Comparison of ENCODE assay signal across 16 cellular contexts in genomic region chr21:37240978-37241377, GRCh38. TPM values are rescaled to one million over a fixed set of nuclear protein-coding genes. Genes with fewer than 3 reads are reported as not detected.
DNase-seq lines count a peak whose midpoint lies in the region; ATAC-seq and TF ChIP-seq lines count a peak whose summit lies in the region.
"Had no signal": no experiment of that assay in that cellular context is flagged by ENCODE, and none has a peak within 500 bp of the region (broad histone marks: within the 10 kb centered on the region; RNA-seq: fewer than 3 reads in every experiment).

No MANE protein-coding gene starts in this region.

- H3K36me3 Mint-ChIP-seq in CD4-positive, CD25-positive, alpha-beta regulatory T cell = peaks cover 40% of the 10 kb centered on the region
- peaks cover 66% of the 10 kb centered on the region for H3K36me3 Mint-ChIP-seq in CD4-positive, alpha-beta T cell (ENCODE audit: low read depth)
- peaks cover 89% of the 10 kb centered on the region for H3K36me3 Mint-ChIP-seq in activated CD8-positive, alpha-beta T cell treated with anti-CD3 and anti-CD28 coated beads, Interleukin-2, amount 10 ng/mL, durations not matched to agents 7 days and 5 days (ENCODE audit: low read depth)
- H3K36me3 Mint-ChIP-seq in naive B cell = peaks cover 0 to 19% of the 10 kb centered on the region in 2 donors

- no peak for TF ChIP-seq CTCF in CD4-positive, alpha-beta T cell (IDR thresholded peaks at IDR 0.05)

- DNase-seq in CD4-positive, CD25-positive, alpha-beta regulatory T cell = no peak
- DNase-seq in CD4-positive, alpha-beta T cell = no peak
- DNase-seq in activated CD8-positive, alpha-beta T cell treated with anti-CD3 and anti-CD28 coated beads, Interleukin-2, amount 10 ng/mL, durations not matched to agents 7 days and 5 days = no peak
- DNase-seq in naive B cell (no peak), cerebellar nuclear complex (lab: John Stamatoyannopoulos, UW) (no peak)
- DNase-seq: Karpas-422, NCI-H1930, NCI-H2171, NCI-H510A, NCI-H82 had no signal

- intact Hi-C loops in CD4-positive, alpha-beta T cell (cut with DNase I, micrococcal nuclease) = no loop called here

- no peaks in the 10 kb centered on the region for H3K27me3 ChIP-seq in CD4-positive, CD25-positive, alpha-beta regulatory T cell (ENCODE audit: control insufficient read depth, insufficient read depth, low read length)
- H3K27me3 ChIP-seq in CD4-positive, alpha-beta T cell (ENCODE audit: control insufficient read depth, insufficient read depth, low read length) = no peaks in the 10 kb centered on the region

- H3K4me3 Mint-ChIP-seq in CD4-positive, CD25-positive, alpha-beta regulatory T cell = no peak overlapping the region
- H3K4me3 Mint-ChIP-seq in CD4-positive, alpha-beta T cell = no peak overlapping the region
- no peak overlapping the region for H3K4me3 Mint-ChIP-seq in activated CD8-positive, alpha-beta T cell treated with anti-CD3 and anti-CD28 coated beads, Interleukin-2, amount 10 ng/mL, durations not matched to agents 7 days and 5 days
- H3K4me3 Mint-ChIP-seq in naive B cell = no peak overlapping the region

- H3K4me3 ChIP-seq in CD4-positive, CD25-positive, alpha-beta regulatory T cell (ENCODE audit: low read depth, low read length) = no peak overlapping the region
- H3K4me3 ChIP-seq: HAP-1 had no signal

- no peaks in the 10 kb centered on the region for H3K27me3 Mint-ChIP-seq in CD4-positive, CD25-positive, alpha-beta regulatory T cell
- H3K27me3 Mint-ChIP-seq in CD4-positive, alpha-beta T cell = no peaks in the 10 kb centered on the region
- no peaks in the 10 kb centered on the region for H3K27me3 Mint-ChIP-seq in activated CD8-positive, alpha-beta T cell treated with anti-CD3 and anti-CD28 coated beads, Interleukin-2, amount 10 ng/mL, durations not matched to agents 7 days and 5 days (ENCODE audit: low read depth)
- H3K27me3 Mint-ChIP-seq in naive B cell = no peaks in the 10 kb centered on the region

- ATAC-seq in CD4-positive, CD25-positive, alpha-beta regulatory T cell (ENCODE audit: low read depth in 2 of 2) = no peak
- no peak for ATAC-seq in CD4-positive, alpha-beta T cell (ENCODE audit: poor library complexity)
- ATAC-seq in activated CD8-positive, alpha-beta T cell treated with anti-CD3 and anti-CD28 coated beads, Interleukin-2, amount 10 ng/mL, durations not matched to agents 7 days and 5 days = no peak
- no peak for ATAC-seq in naive B cell (ENCODE audit: low read depth in 2 of 2)
- ATAC-seq in GM18519 (IDR thresholded peaks at IDR 0.05; ENCODE audit: low FRiP score, unreplicated experiment) = no peak
- no peak for ATAC-seq in HG02763 (IDR thresholded peaks at IDR 0.05; ENCODE audit: unreplicated experiment)
- ATAC-seq: HepG2, Panc1, Right ventricle myocardium inferior had no signal

- peak overlapping the region in 2 of 3 donors; percentile 38 to 82 for H3K27ac Mint-ChIP-seq in CD4-positive, CD25-positive, alpha-beta regulatory T cell
- H3K27ac Mint-ChIP-seq in CD4-positive, alpha-beta T cell = peak overlapping the region; percentile 36
- H3K27ac Mint-ChIP-seq in activated CD8-positive, alpha-beta T cell treated with anti-CD3 and anti-CD28 coated beads, Interleukin-2, amount 10 ng/mL, durations not matched to agents 7 days and 5 days = peak overlapping the region; percentile 67
- peak overlapping the region in 4 of 6 donors; percentile 20 to 62 (median 51) for H3K27ac Mint-ChIP-seq in naive B cell

- H3K4me1 Mint-ChIP-seq in CD4-positive, CD25-positive, alpha-beta regulatory T cell = peaks cover 16 to 64% (median 39%) of the 10 kb centered on the region in 4 donors
- peaks cover 61% of the 10 kb centered on the region for H3K4me1 Mint-ChIP-seq in CD4-positive, alpha-beta T cell (ENCODE audit: low read depth)
- peaks cover 94% of the 10 kb centered on the region for H3K4me1 Mint-ChIP-seq in activated CD8-positive, alpha-beta T cell treated with anti-CD3 and anti-CD28 coated beads, Interleukin-2, amount 10 ng/mL, durations not matched to agents 7 days and 5 days (ENCODE audit: low read depth)
- H3K4me1 Mint-ChIP-seq in naive B cell = peaks cover 30 to 39% (median 30%) of the 10 kb centered on the region in 3 donors

- POLR2A ChIA-PET in CD4-positive, alpha-beta T cell (lab: Charles Lee) = no interaction called here
- POLR2A ChIA-PET in activated CD8-positive, alpha-beta T cell treated with anti-CD3 and anti-CD28 coated beads, Interleukin-2, amount 10 ng/mL, durations not matched to agents 7 days and 5 days (lab: Charles Lee) = no interaction called here

- no peaks in the 10 kb centered on the region for H3K9me3 Mint-ChIP-seq in CD4-positive, CD25-positive, alpha-beta regulatory T cell
- H3K9me3 Mint-ChIP-seq in CD4-positive, alpha-beta T cell = no peaks in the 10 kb centered on the region
- peaks cover 5% of the 10 kb centered on the region for H3K9me3 Mint-ChIP-seq in activated CD8-positive, alpha-beta T cell treated with anti-CD3 and anti-CD28 coated beads, Interleukin-2, amount 10 ng/mL, durations not matched to agents 7 days and 5 days (ENCODE audit: insufficient read depth)
- no peaks in the 10 kb centered on the region for H3K9me3 Mint-ChIP-seq in naive B cell

- H3K27ac ChIP-seq in CD4-positive, CD25-positive, alpha-beta regulatory T cell (ENCODE audit: insufficient read depth, low read length, poor library complexity, severe bottlenecking) = no peak overlapping the region
- H3K27ac ChIP-seq in CD4-positive, alpha-beta T cell (ENCODE audit: low read depth, low read length) = no peak overlapping the region

- H3K36me3 ChIP-seq in CD4-positive, CD25-positive, alpha-beta regulatory T cell (ENCODE audit: control insufficient read depth, insufficient read depth, low read length) = peaks cover 49% of the 10 kb centered on the region

- CTCF ChIA-PET in CD4-positive, alpha-beta T cell (lab: Charles Lee) = no interaction called here
- CTCF ChIA-PET in activated CD8-positive, alpha-beta T cell treated with anti-CD3 and anti-CD28 coated beads, Interleukin-2, amount 10 ng/mL, durations not matched to agents 7 days and 5 days (lab: Charles Lee) = interaction anchor here (0.7 kb wide), 1 partner anchor 74 kb away, joined by 4 read pairs; no protein-coding TSS in a partner anchor

- H3K9me3 ChIP-seq in CD4-positive, CD25-positive, alpha-beta regulatory T cell (ENCODE audit: control insufficient read depth in 2 of 2, low read length in 2 of 2) = no peaks in the 10 kb centered on the region
- no peaks in the 10 kb centered on the region for H3K9me3 ChIP-seq in CD4-positive, alpha-beta T cell (ENCODE audit: control insufficient read depth, low read length)
- H3K9me3 ChIP-seq: HAP-1 had no signal

- H3K4me1 ChIP-seq in CD4-positive, CD25-positive, alpha-beta regulatory T cell (ENCODE audit: control insufficient read depth, insufficient read depth, low read length, poor library complexity, severe bottlenecking) = peaks cover 23% of the 10 kb centered on the region
- H3K4me1 ChIP-seq: HAP-1 had no signal

RNA-seq across cellular contexts. Expression of gene VPS26C, which starts 26.2 kb away (rescaled TPM):
- 49.4 TPM for total RNA-seq in CD4-positive, CD25-positive, alpha-beta regulatory T cell
- 100 to 1,000 TPM in 1 of 4 donors, 10 to 100 TPM in 3; 84.0 to 104 (median 94.1) TPM for polyA plus RNA-seq in CD4-positive, CD25-positive, alpha-beta regulatory T cell
- 10 to 100 TPM; 31.8 to 36.0 TPM for total RNA-seq in CD4-positive, alpha-beta T cell
- total RNA-seq in activated CD8-positive, alpha-beta T cell treated with anti-CD3 and anti-CD28 coated beads, Interleukin-2, amount 10 ng/mL, durations not matched to agents 7 days and 5 days = 10 to 100 TPM; 96.2 to 98.7 TPM
- polyA plus RNA-seq in naive B cell (ENCODE audit: low read depth in 6 of 6) = 10 to 100 TPM; 46.1 to 64.6 (median 61.0) TPM
